ENCODE assay signal across 25 cellular contexts in genomic region chr7:101300465-101301376, GRCh38. TPM values are rescaled to one million over a fixed set of nuclear protein-coding genes. Genes with fewer than 3 reads are reported as not detected.
DNase-seq lines count a peak whose midpoint lies in the region; ATAC-seq, FAIRE-seq and TF ChIP-seq lines count a peak whose summit lies in the region.
"Had no signal": no experiment of that assay in that cellular context is flagged by ENCODE, and none has a peak within 500 bp of the region (broad histone marks: within the 10 kb centered on the region; RNA-seq: fewer than 3 reads in every experiment).

No MANE protein-coding gene starts in this region.

- H3K9me3 ChIP-seq in HUES48 (ENCODE audit: control insufficient read depth, insufficient read depth, low read length): no peaks in the 10 kb centered on the region
- no peaks in the 10 kb centered on the region for H3K9me3 ChIP-seq in iPS-18a (ENCODE audit: control insufficient read depth, low read depth, low read length)
- H3K9me3 ChIP-seq in body of pancreas: peaks cover 0 to 17% (median 0%) of the 10 kb centered on the region in 3 donors
- H3K9me3 ChIP-seq: suprapubic skin had no signal

- TF ChIP-seq POLR2A in body of pancreas (IDR thresholded peaks at IDR 0.05): no peak

- peaks cover 85% of the 10 kb centered on the region for H3K27me3 Mint-ChIP-seq in stimulated activated naive CD8-positive, alpha-beta T cell treated with anti-CD3 and anti-CD28 coated beads, Interleukin-15, amount 100 ng/mL, for 72 hours

- H3K4me3 ChIP-seq in HUES48 (ENCODE audit: low read depth, low read length) (peak overlapping the region; percentile 81), bronchial epithelial cell (ENCODE audit: low read depth, low read length) (no peak overlapping the region), iPS-18a (ENCODE audit: low read length) (peak overlapping the region; percentile 90), body of pancreas (no peak overlapping the region)
- H3K4me3 ChIP-seq: ascending aorta, gastroesophageal sphincter, lung, suprapubic skin had no signal

- 64 to 73% methylated on average over 12 to 16 of the region's 16 CpGs for WGBS in body of pancreas, 2 donors

- no peak overlapping the region for H3K27ac Mint-ChIP-seq in stimulated activated naive CD8-positive, alpha-beta T cell treated with anti-CD3 and anti-CD28 coated beads, Interleukin-15, amount 100 ng/mL, for 72 hours
- H3K27ac Mint-ChIP-seq: activated naive CD8-positive, alpha-beta T cell treated with anti-CD3 and anti-CD28 coated beads for 36 hours; stimulated activated effector memory CD8-positive, alpha-beta T cell treated with anti-CD3 and anti-CD28 coated beads, Interleukin-12 subunit alpha, Interleukin-12 subunit beta, amount 100 ng/mL, for 72 hours had no signal

- H3K36me3 ChIP-seq in HUES48 (ENCODE audit: control insufficient read depth, insufficient read depth, low read length): peaks cover 34% of the 10 kb centered on the region
- H3K36me3 ChIP-seq in bronchial epithelial cell (ENCODE audit: control insufficient read depth, insufficient read depth, low read length): no peaks in the 10 kb centered on the region
- H3K36me3 ChIP-seq in iPS-18a (ENCODE audit: control insufficient read depth, low read depth, low read length): peaks cover 36% of the 10 kb centered on the region
- H3K36me3 ChIP-seq in body of pancreas (replicated peaks in 1 of 2; ENCODE audit: insufficient read depth in 1 of 2, low read depth in 2 of 2): no peaks in the 10 kb centered on the region
- H3K36me3 ChIP-seq: ascending aorta, gastroesophageal sphincter, suprapubic skin had no signal

- peak; percentile 54 for ATAC-seq in stimulated activated naive CD8-positive, alpha-beta T cell treated with anti-CD3 and anti-CD28 coated beads, Interleukin-15, amount 100 ng/mL, for 72 hours
- ATAC-seq in HG03520 (IDR thresholded peaks at IDR 0.05; ENCODE audit: unreplicated experiment): no peak
- ATAC-seq in body of pancreas: no peak
- ATAC-seq: gastroesophageal sphincter, sciatic nerve had no signal

- DNase-seq in bronchial epithelial cell (ENCODE audit: low read depth) (no peak), NCI-H146 treated with DMSO at 0.1 percent for 48 hours (lab: John Stamatoyannopoulos, UW; ENCODE audit: unreplicated experiment) (no peak), body of pancreas (no peak)
- DNase-seq in stimulated activated naive CD8-positive, alpha-beta T cell treated with anti-CD3 and anti-CD28 coated beads, Interleukin-15, amount 100 ng/mL, for 72 hours: no peak
- DNase-seq: activated CD4-positive, alpha-beta T cell treated with anti-CD3 and anti-CD28 coated beads, Interleukin-2, amount 50 U/mL, for 4 hours; activated effector memory CD4-positive, alpha-beta T cell treated with anti-CD3 and anti-CD28 coated beads, Interleukin-2, amount 50 U/mL, for 16 hours; activated naive CD8-positive, alpha-beta T cell treated with anti-CD3 and anti-CD28 coated beads for 36 hours; activated T-cell treated with anti-CD3 and anti-CD28 coated beads for 4 hours; caudate nucleus; CD4-positive, CD25-positive, alpha-beta regulatory T cell; dermis blood vessel endothelial cell; stimulated activated CD4-positive, alpha-beta T cell treated with anti-CD3 and anti-CD28 coated beads, Interleukin-4, amount 100 ng/mL, for 24 hours; T-helper 1 cell had no signal

- H3K4me1 Mint-ChIP-seq in stimulated activated naive CD8-positive, alpha-beta T cell treated with anti-CD3 and anti-CD28 coated beads, Interleukin-15, amount 100 ng/mL, for 72 hours: peaks cover 19% of the 10 kb centered on the region
- H3K4me1 Mint-ChIP-seq: neural crest cell had no signal

- intact Hi-C loops in body of pancreas (cut with DNase I): no loop called here

- peak overlapping the region in 1 of 2 donors; percentile 1 for H3K4me3 Mint-ChIP-seq in stimulated activated naive CD8-positive, alpha-beta T cell treated with anti-CD3 and anti-CD28 coated beads, Interleukin-15, amount 100 ng/mL, for 72 hours
- H3K4me3 Mint-ChIP-seq: activated naive CD8-positive, alpha-beta T cell treated with anti-CD3 and anti-CD28 coated beads for 36 hours; neural crest cell; stimulated activated effector memory CD8-positive, alpha-beta T cell treated with anti-CD3 and anti-CD28 coated beads, Interleukin-12 subunit alpha, Interleukin-12 subunit beta, amount 100 ng/mL, for 72 hours had no signal

- H3K27ac ChIP-seq in HUES48 (ENCODE audit: low read depth, low read length): peak overlapping the region; percentile 78
- H3K27ac ChIP-seq in iPS-18a (ENCODE audit: low read length): no peak overlapping the region
- H3K27ac ChIP-seq in body of pancreas: no peak overlapping the region
- H3K27ac ChIP-seq: ascending aorta, gastroesophageal sphincter, RWPE1, suprapubic skin had no signal

- H3K9me3 Mint-ChIP-seq in stimulated activated naive CD8-positive, alpha-beta T cell treated with anti-CD3 and anti-CD28 coated beads, Interleukin-15, amount 100 ng/mL, for 72 hours: peaks cover 8 to 19% of the 10 kb centered on the region in 2 donors

- H3K4me1 ChIP-seq in HUES48 (ENCODE audit: control insufficient read depth, insufficient read depth, low read length): peaks cover 23% of the 10 kb centered on the region; the same call in 1 of the 2 replicates
- H3K4me1 ChIP-seq in iPS-18a (ENCODE audit: control insufficient read depth, low read depth, low read length): peaks cover 9% of the 10 kb centered on the region
- H3K4me1 ChIP-seq in body of pancreas: peaks cover 16% of the 10 kb centered on the region
- H3K4me1 ChIP-seq: ascending aorta had no signal

- FAIRE-seq in bronchial epithelial cell (lab: Jason Lieb, UNC): peak; percentile 70
- FAIRE-seq: D721Med had no signal

- H3K27me3 ChIP-seq in HUES48 (ENCODE audit: control insufficient read depth, insufficient read depth, low read length) (no peaks in the 10 kb centered on the region; the same call in 1 of the 2 replicates), bronchial epithelial cell (ENCODE audit: control insufficient read depth, insufficient read depth, low read length) (peaks cover 29% of the 10 kb centered on the region), iPS-18a (ENCODE audit: control insufficient read depth, insufficient read depth, low read length) (peaks cover 9% of the 10 kb centered on the region), body of pancreas (peaks cover 0 to 39% of the 10 kb centered on the region in 2 donors)

- TF ChIP-seq CTCF in bronchial epithelial cell (IDR thresholded peaks at IDR 0.05; ENCODE audit: insufficient read depth, low read length, severe bottlenecking) (no peak), body of pancreas (IDR thresholded peaks at IDR 0.05) (no peak)

- H3K9ac ChIP-seq in HUES48 (ENCODE audit: low read depth, low read length) (peak overlapping the region; percentile 87), iPS-18a (ENCODE audit: low read length) (peak overlapping the region; percentile 83)

RNA-seq across cellular contexts. Expression of gene IFT22, which starts 20.9 kb away (rescaled TPM):
- 6.3 and 12.0 TPM in 2 replicates for total RNA-seq in bronchial epithelial cell
- total RNA-seq in body of pancreas: 10 to 100 TPM; 18.7 to 31.0 TPM

RNA-seq across cellular contexts. Expression of gene FIS1, which starts 55.8 kb away (rescaled TPM):
- total RNA-seq in bronchial epithelial cell (209 and 272 TPM in 2 replicates), body of pancreas (100 to 1,000 TPM in 1 of 2 donors, 10 to 100 TPM in 1; 88.2 to 148 TPM)

Comparison
In these comparisons a context has a peak if more than half of its experiments do, and no peak if none do; other contexts are left out.
1. H3K4me3 ChIP-seq: peak in HUES48 (single experiment) and iPS-18a (single experiment); none in bronchial epithelial cell (single experiment) and body of pancreas (0 of 2).